ENCODE assay signal across 16 cellular contexts in genomic region chr6:80434951-80435350, GRCh38.
A peak's percentile ranks its signal among the peaks of the same experiment; 100 is the strongest.
DNase-seq lines count a peak whose midpoint lies in the region; ATAC-seq and TF ChIP-seq lines count a peak whose summit lies in the region.
"Had no signal": no experiment of that assay in that cellular context is flagged by ENCODE, and none has a peak within 500 bp of the region (broad histone marks: within the 10 kb centered on the region; RNA-seq: fewer than 3 reads in every experiment).

No MANE protein-coding gene starts in this region.

- H3K4me2 ChIP-seq in IMR-90 (ENCODE audit: low read depth, low read length) (no peak overlapping the region), mesenchymal stem cell (ENCODE audit: low read length, poor library complexity, severe bottlenecking) (no peak overlapping the region)
- H3K4me2 ChIP-seq: A549 had no signal

- H2BK120ac ChIP-seq in IMR-90 (ENCODE audit: low read depth, low read length), result peak overlapping the region; percentile 68; the same call in 1 of the 2 replicates
- no peak overlapping the region for H2BK120ac ChIP-seq in mesenchymal stem cell (ENCODE audit: low read depth, low read length)

- H3K27ac Mint-ChIP-seq in endothelial cell (ENCODE audit: unreplicated experiment), result no peak overlapping the region
- H3K27ac Mint-ChIP-seq: CD14-positive monocyte; CD8-positive, alpha-beta T cell; HFFc6 had no signal

- H2AK5ac ChIP-seq in IMR-90 (ENCODE audit: low read depth, low read length) (peak overlapping the region; percentile 70; the same call in 1 of the 2 replicates), mesenchymal stem cell (ENCODE audit: low read length, severe bottlenecking) (no peak overlapping the region)

- H2BK15ac ChIP-seq in IMR-90 (ENCODE audit: low read depth, low read length), result 0 out of 3 replicates have a peak overlapping the region, but pooled peaks have one; percentile 60
- H2BK15ac ChIP-seq in mesenchymal stem cell (ENCODE audit: low read depth, poor library complexity, severe bottlenecking), result no peak overlapping the region

- H2AFZ ChIP-seq in IMR-90 (replicated peaks; ENCODE audit: low read length, poor library complexity), result no peak overlapping the region
- H2AFZ ChIP-seq in mesenchymal stem cell (ENCODE audit: low read depth, low read length), result no peak overlapping the region

- H3K4me1 Mint-ChIP-seq in endothelial cell (ENCODE audit: unreplicated experiment), result no peaks in the 10 kb centered on the region
- H3K4me1 Mint-ChIP-seq: CD14-positive monocyte had no signal

- H3K36me3 ChIP-seq in IMR-90 (ENCODE audit: control insufficient read depth, insufficient read depth, low read length) (no peaks in the 10 kb centered on the region), mesenchymal stem cell (ENCODE audit: control insufficient read depth in 1 of 2, insufficient read depth in 2 of 2, low read depth in 1 of 2, low read length in 2 of 2) (no peaks in the 10 kb centered on the region)

- H3K4me3 Mint-ChIP-seq in endothelial cell (ENCODE audit: unreplicated experiment), result no peak overlapping the region
- H3K4me3 Mint-ChIP-seq: CD14-positive monocyte; CD8-positive, alpha-beta T cell; HFFc6 had no signal

- H3K4ac ChIP-seq in IMR-90 (ENCODE audit: low read depth, low read length) (no peak overlapping the region), mesenchymal stem cell (ENCODE audit: low read depth in 1 of 2, low read length in 2 of 2) (no peak overlapping the region)

- WGBS in IMR-90 (ENCODE audit: extremely low coverage in 2 of 2, insufficient read length in 1 of 2), 2 experiments, result no CpG with 5 or more reads among the region's 2 CpGs
- 100% methylated on average over 2 of the region's 2 CpGs for WGBS in mesenchymal stem cell

- ATAC-seq in IMR-90 (ENCODE audit: low read depth), result no peak
- no peak for ATAC-seq in GM21786 (IDR thresholded peaks at IDR 0.05; ENCODE audit: unreplicated experiment)
- ATAC-seq: A549; CD8-positive, alpha-beta T cell had no signal

- H3K23ac ChIP-seq in IMR-90 (ENCODE audit: low read depth, low read length) (no peak overlapping the region), mesenchymal stem cell (ENCODE audit: low read length in 2 of 2) (no peak overlapping the region)

- H2BK20ac ChIP-seq in IMR-90 (ENCODE audit: low read depth, low read length), result peak overlapping the region; percentile 53; the same call in 1 of the 2 replicates

- H3K27ac ChIP-seq in IMR-90 (ENCODE audit: insufficient read depth, low read length), result no peak overlapping the region
- H3K27ac ChIP-seq in mesenchymal stem cell (ENCODE audit: low read length, poor library complexity, severe bottlenecking), result no peak overlapping the region
- H3K27ac ChIP-seq: A549 had no signal

- intact Hi-C loops in IMR-90 (cut with micrococcal nuclease), result no loop called here

- CTCF ChIA-PET in IMR-90 (lab: Yijun Ruan, JAX), result no interaction called here

- no peak for TF ChIP-seq POLR2A in IMR-90 (IDR thresholded peaks at IDR 0.05; ENCODE audit: low read depth, low read length)

- H4K20me1 ChIP-seq in IMR-90 (ENCODE audit: insufficient read depth, low read length), result no peaks in the 10 kb centered on the region

- H4K8ac ChIP-seq in IMR-90 (ENCODE audit: low read depth in 2 of 2, low read length in 2 of 2) (no peak overlapping the region; a peak in 1 of 4 replicates), mesenchymal stem cell (ENCODE audit: low read length) (no peak overlapping the region)

- H3K4me1 ChIP-seq in IMR-90 (ENCODE audit: control insufficient read depth, insufficient read depth, low read length) (peaks cover 13% of the 10 kb centered on the region), mesenchymal stem cell (ENCODE audit: control insufficient read depth, insufficient read depth, low read depth, low read length) (no peaks in the 10 kb centered on the region)

- H3K9ac ChIP-seq in IMR-90 (ENCODE audit: low read depth, low read length) (no peak overlapping the region), mesenchymal stem cell (ENCODE audit: low read length) (peak overlapping the region; percentile 36)

- H4K91ac ChIP-seq in IMR-90 (ENCODE audit: insufficient read depth, low read depth, low read length) (no peak overlapping the region), mesenchymal stem cell (ENCODE audit: low read length) (no peak overlapping the region)

- POLR2A ChIA-PET in IMR-90 (lab: Charles Lee; ENCODE audit: unreplicated experiment), result interaction anchor here (0.6 kb wide), 1 partner anchor 702 kb away, joined by 3 read pairs; no protein-coding TSS in a partner anchor

- no TSS peak for BruUV-seq in IMR-90 (replicated peaks; lab: Mats Ljungman, UMichigan)

- peaks cover 2% of the 10 kb centered on the region for H3K27me3 Mint-ChIP-seq in endothelial cell (ENCODE audit: unreplicated experiment)

- H2BK5ac ChIP-seq in IMR-90 (ENCODE audit: low read depth, low read length, poor library complexity, severe bottlenecking) (peak overlapping the region; percentile 7), mesenchymal stem cell (ENCODE audit: low read depth, low read length, poor library complexity, severe bottlenecking) (no peak overlapping the region)

- H3K4me3 ChIP-seq in IMR-90 (ENCODE audit: insufficient read depth, low read depth, low read length) (no peak overlapping the region), mesenchymal stem cell (ENCODE audit: insufficient read depth in 1 of 2, low read depth in 1 of 2, low read length in 2 of 2) (no peak overlapping the region)
- H3K4me3 ChIP-seq: A549 had no signal

- H3K27me3 ChIP-seq in IMR-90 (ENCODE audit: control insufficient read depth, insufficient read depth, low read length) (no peaks in the 10 kb centered on the region), mesenchymal stem cell (ENCODE audit: control insufficient read depth in 1 of 2, insufficient read depth in 1 of 2, low read length in 2 of 2) (no peaks in the 10 kb centered on the region)

- dilution Hi-C loops in IMR-90 (cut with HindIII; ENCODE audit: low sequenced_read_pairs, unreplicated experiment), result no loop called here

- no peak overlapping the region for H2BK12ac ChIP-seq in mesenchymal stem cell (ENCODE audit: low read length in 2 of 2)

- in situ Hi-C loops in IMR-90 (cut with MboI; ENCODE audit: low sequenced_read_pairs), result no loop called here

- no peaks in the 10 kb centered on the region for H3K9me3 Mint-ChIP-seq in endothelial cell (ENCODE audit: unreplicated experiment)

- H4K5ac ChIP-seq in IMR-90 (ENCODE audit: low read depth, low read length), result peak overlapping the region; percentile 82; the same call in 1 of the 2 replicates

- no peak overlapping the region for H3K56ac ChIP-seq in IMR-90 (ENCODE audit: extremely low read depth, insufficient read depth, low read length)

- H3K14ac ChIP-seq in IMR-90 (replicated peaks; ENCODE audit: low read depth, low read length) (peak overlapping the region; percentile 48; the same call in 1 of the 2 replicates), mesenchymal stem cell (ENCODE audit: low read length in 2 of 2) (no peak overlapping the region)

- H3K9me3 ChIP-seq in IMR-90 (ENCODE audit: control insufficient read depth, insufficient read depth, low read length), result no peaks in the 10 kb centered on the region
- no peaks in the 10 kb centered on the region for H3K9me3 ChIP-seq in mesenchymal stem cell (ENCODE audit: control insufficient read depth, low read length)
- H3K9me3 ChIP-seq: A549 had no signal

- DNase-seq in IMR-90, result no peak
- DNase-seq in fibroblast of gingiva (ENCODE audit: low read depth), result peak; percentile 11
- no peak for DNase-seq in mesenchymal stem cell
- DNase-seq in endothelial cell (ENCODE audit: low spot score), result no peak
- no peak for DNase-seq in Kasumi-1 (lab: John Stamatoyannopoulos, UW)
- DNase-seq in central memory CD4-positive, alpha-beta T cell, result no peak
- DNase-seq: CD8-positive, alpha-beta T cell; COR-L47; DMS153; DMS79 treated with DMSO at 0.1 percent for 48 hours; EL; HCEC 1CT; HFFc6 had no signal

- H2AK9ac ChIP-seq in IMR-90 (replicated peaks; ENCODE audit: low read depth, low read length, poor library complexity), result no peak overlapping the region

- H3K9me1 ChIP-seq in IMR-90 (ENCODE audit: insufficient read depth, low read length), result peaks cover 4% of the 10 kb centered on the region; the same call in 1 of the 2 replicates

- no peak for TF ChIP-seq RAD21 in IMR-90 (IDR thresholded peaks at IDR 0.05; ENCODE audit: low read length)

- H3K36me3 Mint-ChIP-seq in endothelial cell (ENCODE audit: low read depth, unreplicated experiment), result no peaks in the 10 kb centered on the region
- H3K36me3 Mint-ChIP-seq: CD14-positive monocyte; CD8-positive, alpha-beta T cell had no signal

- H3K79me1 ChIP-seq in IMR-90 (ENCODE audit: low read depth in 1 of 2, low read length in 2 of 2) (0 out of 4 replicates have a peak, but pooled peaks cover 0 to 4% of the 10 kb centered on the region in 2 experiments), mesenchymal stem cell (replicated peaks; ENCODE audit: low read length, poor library complexity, severe bottlenecking) (no peaks in the 10 kb centered on the region)

- TF ChIP-seq CTCF in IMR-90 (conservative IDR thresholded peaks at IDR 0.05; ENCODE audit: low read depth, low read length), result no peak
- no peak for TF ChIP-seq CTCF in endothelial cell (IDR thresholded peaks at IDR 0.05; ENCODE audit: unreplicated experiment)

- H3K18ac ChIP-seq in IMR-90 (ENCODE audit: low read depth, low read length), result peak overlapping the region; percentile 85; the same call in 1 of the 2 replicates
- H3K18ac ChIP-seq in mesenchymal stem cell (ENCODE audit: low read depth in 1 of 2, low read length in 2 of 2), result no peak overlapping the region

TF ChIP-seq in IMR-90, 13 proteins besides CTCF, POLR2A, EP300 and RAD21 (continues in another document):
- no peak for TF ChIP-seq RCOR1 (IDR thresholded peaks at IDR 0.05; ENCODE audit: insufficient replicate concordance, low read length)
- TF ChIP-seq MXI1 (IDR thresholded peaks at IDR 0.05; ENCODE audit: borderline replicate concordance, low read depth, low read length), result no peak
- no peak for TF ChIP-seq SMC3 (IDR thresholded peaks at IDR 0.05; ENCODE audit: low read depth, low read length)
- TF ChIP-seq FOS (IDR thresholded peaks at IDR 0.05; ENCODE audit: low read depth, low read length), result no peak
- TF ChIP-seq CHD1 (IDR thresholded peaks at IDR 0.05; ENCODE audit: low read depth, low read length), result no peak
- TF ChIP-seq RFX5 (IDR thresholded peaks at IDR 0.05; ENCODE audit: low read depth, low read length), result no peak
- TF ChIP-seq BHLHE40 (IDR thresholded peaks at IDR 0.05; ENCODE audit: low read depth, low read length), result no peak
- no peak for TF ChIP-seq ELK1 (IDR thresholded peaks at IDR 0.05; ENCODE audit: borderline replicate concordance, low read depth, low read length)
